ENCODE assay signal across 1 cellular context in genomic region chr10:79105164-79105739, GRCh38.
TF ChIP-seq lines count a peak whose summit lies in the region.

No MANE protein-coding gene starts in this region.

TF ChIP-seq in HepG2, 621 proteins besides CTCF, POLR2A, EP300 and RAD21 (continued from another document and continues in another):
- TF ChIP-seq ZFYVE20 (CRISPR knock-in tag; IDR thresholded peaks at IDR 0.05; ENCODE audit: borderline replicate concordance, low read depth) (no peak), HMGA1 (CRISPR knock-in tag; conservative IDR thresholded peaks at IDR 0.05) (no peak), ZBTB7B (CRISPR knock-in tag; IDR thresholded peaks at IDR 0.05) (peak; percentile 91), ARNT2 (CRISPR knock-in tag; IDR thresholded peaks at IDR 0.05; ENCODE audit: low read depth) (no peak), BCL3 (CRISPR knock-in tag; IDR thresholded peaks at IDR 0.05) (no peak), ZNF557 (CRISPR knock-in tag; IDR thresholded peaks at IDR 0.05) (no peak), IKZF5 (CRISPR knock-in tag; IDR thresholded peaks at IDR 0.05) (peak; percentile 88; the same call in 1 of the 2 replicates), ZNF205 (CRISPR knock-in tag; IDR thresholded peaks at IDR 0.05) (no peak), ZBTB46 (CRISPR knock-in tag; IDR thresholded peaks at IDR 0.05; ENCODE audit: borderline replicate concordance) (no peak), DPF2 (CRISPR knock-in tag; IDR thresholded peaks at IDR 0.05; ENCODE audit: borderline replicate concordance, low read depth) (peak; percentile 30; the same call in 1 of the 2 replicates), CCDC6 (CRISPR knock-in tag; IDR thresholded peaks at IDR 0.05) (no peak), HBP1 (CRISPR knock-in tag; IDR thresholded peaks at IDR 0.05; ENCODE audit: low read depth) (no peak), ZGPAT (CRISPR knock-in tag; IDR thresholded peaks at IDR 0.05) (peak; percentile 68), ZNF512 (CRISPR knock-in tag; IDR thresholded peaks at IDR 0.05) (no peak), CENPT (CRISPR knock-in tag; IDR thresholded peaks at IDR 0.05; ENCODE audit: low read depth) (no peak), THRA (CRISPR knock-in tag; IDR thresholded peaks at IDR 0.05; ENCODE audit: borderline replicate concordance) (peak; percentile 65; the same call in 1 of the 2 replicates), NFRKB (IDR thresholded peaks at IDR 0.05) (no peak), ZNF614 (CRISPR knock-in tag; IDR thresholded peaks at IDR 0.05; ENCODE audit: borderline replicate concordance) (0 out of 2 replicates have a peak, but pooled peaks have one; percentile 63), SKI (IDR thresholded peaks at IDR 0.05; ENCODE audit: partially characterized antibody) (peak; percentile 62), ZNF124 (CRISPR knock-in tag; IDR thresholded peaks at IDR 0.05) (no peak), USF2 (IDR thresholded peaks at IDR 0.05; ENCODE audit: low read depth, low read length) (no peak), USF2 (CRISPR knock-in tag; IDR thresholded peaks at IDR 0.05; ENCODE audit: borderline replicate concordance) (no peak), ZNF510 (CRISPR knock-in tag; IDR thresholded peaks at IDR 0.05; ENCODE audit: low read depth) (no peak), GATAD2A (CRISPR knock-in tag; IDR thresholded peaks at IDR 0.05) (peak; percentile 83), RXRB (CRISPR knock-in tag; IDR thresholded peaks at IDR 0.05; ENCODE audit: borderline replicate concordance) (peak; percentile 89), ZNF468 (CRISPR knock-in tag; IDR thresholded peaks at IDR 0.05) (no peak), ARID4A (CRISPR knock-in tag; IDR thresholded peaks at IDR 0.05; ENCODE audit: borderline replicate concordance) (peak; percentile 56; the same call in 1 of the 2 replicates), KAT8 (CRISPR knock-in tag; IDR thresholded peaks at IDR 0.05) (peak; percentile 46; the same call in 1 of the 2 replicates), ZNF720 (CRISPR knock-in tag; IDR thresholded peaks at IDR 0.05) (no peak), GPBP1L1 (CRISPR knock-in tag; IDR thresholded peaks at IDR 0.05) (no peak), ZNF441 (CRISPR knock-in tag; IDR thresholded peaks at IDR 0.05; ENCODE audit: borderline replicate concordance) (no peak), ATAD3A (CRISPR knock-in tag; IDR thresholded peaks at IDR 0.05) (no peak), PTBP1 (IDR thresholded peaks at IDR 0.05; ENCODE audit: low read depth, low read length, poor library complexity, severe bottlenecking) (no peak), CAMTA2 (CRISPR knock-in tag; IDR thresholded peaks at IDR 0.05; ENCODE audit: borderline replicate concordance) (no peak), ZNF674 (CRISPR knock-in tag; IDR thresholded peaks at IDR 0.05; ENCODE audit: low read depth) (no peak), TFAP4 (IDR thresholded peaks at IDR 0.05; ENCODE audit: borderline replicate concordance, low read depth) (peak; percentile 65; the same call in 1 of the 2 replicates), TP53 (CRISPR knock-in tag; conservative IDR thresholded peaks at IDR 0.05) (no peak), ZNF362 (CRISPR knock-in tag; IDR thresholded peaks at IDR 0.05; ENCODE audit: borderline replicate concordance) (no peak), ATM (IDR thresholded peaks at IDR 0.05; ENCODE audit: borderline replicate concordance) (no peak), CCAR2 (optimal IDR thresholded peaks at IDR 0.05; ENCODE audit: low read depth, low read length) (no peak), ZNF788 (CRISPR knock-in tag; IDR thresholded peaks at IDR 0.05; ENCODE audit: borderline replicate concordance) (peak; percentile 57; the same call in 1 of the 2 replicates)
